Comparison of ENCODE assay signal across 8 cellular contexts in genomic region chr19:39444598-39445257, GRCh38. TPM values are rescaled to one million over a fixed set of nuclear protein-coding genes. Genes with fewer than 3 reads are reported as not detected.
DNase-seq lines count a peak whose midpoint lies in the region; ATAC-seq, FAIRE-seq and TF ChIP-seq lines count a peak whose summit lies in the region.

No MANE protein-coding gene starts in this region.

- DNase-seq in A673 (ENCODE audit: low spot score) (no peak), brain microvascular endothelial cell (no peak), HepG2 (ENCODE audit: low spot score) (no peak), type B pancreatic cell (ENCODE audit: extremely low spot score, unreplicated experiment) (no peak)

- CTCF ChIA-PET in A673 (lab: Charles Lee) (interaction anchor here (1.1 kb wide), 1 partner anchor 55 kb away, joined by 4 read pairs; no protein-coding TSS in a partner anchor), HepG2 (lab: Yijun Ruan, JAX; ENCODE audit: low intra/inter-chr PET ratio, low total read pairs) (no interaction called here)

- H3K27ac ChIP-seq in A673 (ENCODE audit: low read depth, low read length, poor library complexity, severe bottlenecking) = peak overlapping the region; percentile 88
- peak overlapping the region; percentile 93 for H3K27ac ChIP-seq in HUES48 (ENCODE audit: low read depth, low read length)
- peak overlapping the region; percentile 96 for H3K27ac ChIP-seq in brain microvascular endothelial cell
- peak overlapping the region; percentile 91 for H3K27ac ChIP-seq in HepG2 (ENCODE audit: extremely low read length, insufficient read depth, low read length)

- no peak for TF ChIP-seq POLR2A in HepG2 (IDR thresholded peaks at IDR 0.05; ENCODE audit: insufficient read depth in 1 of 2, low read depth in 2 of 2, low read length in 2 of 2)

- no peak for TF ChIP-seq EP300 in HepG2 (IDR thresholded peaks at IDR 0.05; ENCODE audit: low read depth in 2 of 2, low read length in 2 of 2)
- no peak for TF ChIP-seq EP300 in HepG2 (CRISPR knock-in tag; IDR thresholded peaks at IDR 0.05; ENCODE audit: borderline replicate concordance)

- H3K36me3 ChIP-seq in A673 (ENCODE audit: insufficient read depth, low read length, poor library complexity, severe bottlenecking) (peaks cover 4% of the 10 kb centered on the region), HUES48 (ENCODE audit: control insufficient read depth, insufficient read depth, low read length) (peaks cover 23% of the 10 kb centered on the region), brain microvascular endothelial cell (replicated peaks) (peaks cover 6% of the 10 kb centered on the region), HepG2 (replicated peaks in 1 of 2; ENCODE audit: control insufficient read depth in 1 of 2, insufficient read depth in 2 of 2, low read length in 2 of 2) (peaks cover 3 to 12% of the 10 kb centered on the region in 2 experiments; a peak in 3 of 5 replicates)

- peaks cover 51% of the 10 kb centered on the region for H3K79me2 ChIP-seq in HepG2 (ENCODE audit: insufficient read depth, low read length)

- no peaks in the 10 kb centered on the region for H3K9me3 Mint-ChIP-seq in type B pancreatic cell

- H3K4me3 ChIP-seq in A673 (ENCODE audit: low read depth, low read length, poor library complexity, severe bottlenecking) (peak overlapping the region; percentile 98), HUES48 (ENCODE audit: low read depth, low read length) (peak overlapping the region; percentile 95), brain microvascular endothelial cell (ENCODE audit: low read depth, low read length) (peak overlapping the region; percentile 99), HepG2 (replicated peaks in 1 of 3; ENCODE audit: insufficient read depth in 1 of 3, low read depth in 2 of 3, low read length in 3 of 3) (peak overlapping the region; percentile 81 to 98 (median 94))

- peaks cover 35% of the 10 kb centered on the region for H3K4me1 Mint-ChIP-seq in type B pancreatic cell (ENCODE audit: unreplicated experiment)

- no peaks in the 10 kb centered on the region for H3K9me3 ChIP-seq in A673 (ENCODE audit: low read depth, low read length, poor library complexity, severe bottlenecking)
- no peaks in the 10 kb centered on the region for H3K9me3 ChIP-seq in HUES48 (ENCODE audit: control insufficient read depth, insufficient read depth, low read length)
- no peaks in the 10 kb centered on the region for H3K9me3 ChIP-seq in HepG2 (ENCODE audit: low read length)

- peak overlapping the region; percentile 90 for H3K9ac ChIP-seq in HUES48 (ENCODE audit: low read depth, low read length)
- peak overlapping the region; percentile 93 for H3K9ac ChIP-seq in HepG2 (ENCODE audit: insufficient read depth, low read depth, low read length)

- TSS peak; percentile 95 for BruUV-seq in A673 (replicated peaks; lab: Mats Ljungman, UMichigan)
- BruUV-seq in HepG2 (replicated peaks; lab: Mats Ljungman, UMichigan) = TSS peak; percentile 97

- peaks cover 10% of the 10 kb centered on the region for H3K4me1 ChIP-seq in A673 (ENCODE audit: insufficient read depth, low read length, poor library complexity, severe bottlenecking)
- H3K4me1 ChIP-seq in HUES48 (ENCODE audit: control insufficient read depth, insufficient read depth, low read length) = no peaks in the 10 kb centered on the region
- peaks cover 47% of the 10 kb centered on the region for H3K4me1 ChIP-seq in HepG2 (ENCODE audit: insufficient read depth, low read length)

- in situ Hi-C loops in brain microvascular endothelial cell (cut with HindIII; ENCODE audit: low pct_ligation_motif_present, low sequenced_read_pairs) (no loop called here), HepG2 (cut with HindIII; ENCODE audit: extremely low pct_ligation_motif_present, low pct_unique_long_range_greater_than_20kb) (no loop called here)

- POLR2A ChIA-PET in A673 (lab: Charles Lee; ENCODE audit: low non-redundant PET) = interaction anchor here (1.0 kb wide), 1 partner anchor 9 kb away, joined by 9 read pairs; the partner anchor contains the start of gene RPS16
- POLR2A ChIA-PET in HepG2 (lab: Yijun Ruan, JAX) = interaction anchor here (0.6 to 2.8 kb wide), 12 partner anchors 9 to 88 kb away, joined by 3 to 78 read pairs (median 6); partner anchors contain the start of genes EID2B, MED29, PAF1 and RPS16

- TF ChIP-seq RAD21 in HepG2 (CRISPR knock-in tag; IDR thresholded peaks at IDR 0.05) = no peak

- H3K27me3 Mint-ChIP-seq in type B pancreatic cell = no peaks in the 10 kb centered on the region

- TF ChIP-seq CTCF in A673 (conservative IDR thresholded peaks at IDR 0.05; ENCODE audit: low read depth, low read length) (no peak), brain microvascular endothelial cell (IDR thresholded peaks at IDR 0.05; ENCODE audit: low read depth, low read length, missing control alignments) (no peak), HepG2 (CRISPR knock-in tag; IDR thresholded peaks at IDR 0.05) (no peak), type B pancreatic cell (conservative IDR thresholded peaks at IDR 0.05) (no peak)

- peak overlapping the region; percentile 99 for H3K4me3 Mint-ChIP-seq in type B pancreatic cell

- H3K4me2 ChIP-seq in HepG2 (ENCODE audit: low read depth, low read length) = peak overlapping the region; percentile 85

- H3K27me3 ChIP-seq in A673 (replicated peaks; ENCODE audit: insufficient read depth, low read depth, low read length, poor library complexity) (no peaks in the 10 kb centered on the region), HUES48 (ENCODE audit: control insufficient read depth, insufficient read depth, low read length) (no peaks in the 10 kb centered on the region), brain microvascular endothelial cell (replicated peaks) (no peaks in the 10 kb centered on the region), HepG2 (ENCODE audit: control insufficient read depth in 1 of 2, insufficient read depth in 2 of 2, low read length in 2 of 2) (peaks cover 0 to 3% of the 10 kb centered on the region in 2 experiments; a peak in 2 of 5 replicates)

- peak overlapping the region; percentile 98 for H3K27ac Mint-ChIP-seq in type B pancreatic cell

- no peak overlapping the region for H2AFZ ChIP-seq in HepG2 (ENCODE audit: low read length)

- ATAC-seq in HepG2 (peak; percentile 8; the same call in 2 of the 3 replicates), GM21576 (IDR thresholded peaks at IDR 0.05; ENCODE audit: unreplicated experiment) (no peak), HG03175 (IDR thresholded peaks at IDR 0.05; ENCODE audit: unreplicated experiment) (no peak), GM21390 (IDR thresholded peaks at IDR 0.05; ENCODE audit: unreplicated experiment) (no peak)

- FAIRE-seq in HepG2 (lab: Jason Lieb, UNC) = no peak

- H4K20me1 ChIP-seq in HepG2 (ENCODE audit: insufficient read depth, low read length) = 0 out of 2 replicates have a peak, but pooled peaks cover 3% of the 10 kb centered on the region

- peaks cover 15% of the 10 kb centered on the region for H3K36me3 Mint-ChIP-seq in type B pancreatic cell

- under 1% methylated on average over 20 of the region's 20 CpGs for WGBS in HepG2 (ENCODE audit: low lambda C conversion rate)

- intact Hi-C loops in A673 (cut with micrococcal nuclease; ENCODE audit: unreplicated experiment) (no loop called here), HepG2 (cut with micrococcal nuclease; ENCODE audit: unreplicated experiment) (no loop called here)

RNA-seq across cellular contexts. Expression of gene SUPT5H, which starts 0.7 kb away (rescaled TPM):
- total RNA-seq in A673 (2021) (160 and 169 TPM in 2 replicates), HepG2 (2016; rRNA removed; fragmentation: Illumina TruSeq; extraction: Trizol) (34.9 and 48.2 TPM in 2 replicates), type B pancreatic cell (ENCODE audit: low replicate concordance) (142 and 144 TPM in 2 replicates)
- total RNA-seq in HepG2 (2016; cell fraction: cytosol; rRNA removed; fragmentation: Illumina TruSeq; extraction: Trizol; ENCODE audit: low read depth) = 10.1 and 10.2 TPM in 2 replicates
- total RNA-seq in HepG2 (2016; cell fraction: insoluble cytoplasmic fraction; rRNA removed; fragmentation: Illumina TruSeq; extraction: Trizol) = 31.0 and 56.4 TPM in 2 replicates
- 24.1 and 24.5 TPM in 2 replicates for total RNA-seq in HepG2 (2016; cell fraction: membrane; rRNA removed; fragmentation: Illumina TruSeq; extraction: Trizol)
- 40.8 and 47.1 TPM in 2 replicates for total RNA-seq in HepG2 (2016; cell fraction: nucleus; rRNA removed; fragmentation: Illumina TruSeq; extraction: Trizol)
- polyA plus RNA-seq in HepG2 (2011; rRNA removed) = 49.0 and 51.7 TPM in 2 replicates
- 25.7 and 31.7 TPM in 2 replicates for polyA plus RNA-seq in HepG2 (2011; cell fraction: cytosol; rRNA removed)
- 253 and 283 TPM in 2 replicates for polyA plus RNA-seq in HepG2 (2011; cell fraction: nucleus; rRNA removed)
- 67.2 and 69.5 TPM in 2 replicates for polyA plus RNA-seq in HepG2 (2012)
- 6.0 and 6.1 TPM in 2 replicates for polyA plus RNA-seq in HepG2 (2016; cell fraction: cytosol; fragmentation: Illumina TruSeq; extraction: Trizol; ENCODE audit: low read depth)
- 36.5 and 56.7 TPM in 2 replicates for polyA plus RNA-seq in HepG2 (2016; cell fraction: insoluble cytoplasmic fraction; fragmentation: Illumina TruSeq; extraction: Trizol; ENCODE audit: low read depth)
- polyA plus RNA-seq in HepG2 (2016; cell fraction: membrane; fragmentation: Illumina TruSeq; extraction: Trizol; ENCODE audit: low read depth) = 12.5 and 14.4 TPM in 2 replicates
- polyA plus RNA-seq in HepG2 (2016; cell fraction: nucleus; fragmentation: Illumina TruSeq; extraction: Trizol; ENCODE audit: insufficient read depth, low read depth) = 151 and 174 TPM in 2 replicates
- 47.0 and 62.8 TPM in 2 replicates for polyA minus RNA-seq in HepG2 (2011; rRNA and poly(A)+ RNA removed; ENCODE audit: low replicate concordance)
- polyA minus RNA-seq in HepG2 (2011; cell fraction: cytosol; rRNA and poly(A)+ RNA removed) = 24.6 and 28.9 TPM in 2 replicates
- polyA minus RNA-seq in HepG2 (2011; cell fraction: nucleus; rRNA and poly(A)+ RNA removed) = 41.6 and 42.1 TPM in 2 replicates

RNA-seq across cellular contexts. Expression of gene RPS16, which starts 9.0 kb away (rescaled TPM):
- 1,898 and 1,963 TPM in 2 replicates for total RNA-seq in A673 (2021)
- 488 and 790 TPM in 2 replicates for total RNA-seq in HepG2 (2016; rRNA removed; fragmentation: Illumina TruSeq; extraction: Trizol)
- 875 and 1,100 TPM in 2 replicates for total RNA-seq in HepG2 (2016; cell fraction: cytosol; rRNA removed; fragmentation: Illumina TruSeq; extraction: Trizol; ENCODE audit: low read depth)
- total RNA-seq in HepG2 (2016; cell fraction: insoluble cytoplasmic fraction; rRNA removed; fragmentation: Illumina TruSeq; extraction: Trizol) = 524 and 648 TPM in 2 replicates
- 1,389 and 1,434 TPM in 2 replicates for total RNA-seq in HepG2 (2016; cell fraction: membrane; rRNA removed; fragmentation: Illumina TruSeq; extraction: Trizol)
- total RNA-seq in HepG2 (2016; cell fraction: nucleus; rRNA removed; fragmentation: Illumina TruSeq; extraction: Trizol) = 216 and 289 TPM in 2 replicates
- 2,583 and 2,596 TPM in 2 replicates for polyA plus RNA-seq in HepG2 (2011; rRNA removed)
- polyA plus RNA-seq in HepG2 (2011; cell fraction: cytosol; rRNA removed) = 6,196 and 9,335 TPM in 2 replicates
- polyA plus RNA-seq in HepG2 (2011; cell fraction: nucleus; rRNA removed) = 2,074 and 2,083 TPM in 2 replicates
- 3,042 and 3,601 TPM in 2 replicates for polyA plus RNA-seq in HepG2 (2012)
- polyA plus RNA-seq in HepG2 (2016; cell fraction: cytosol; fragmentation: Illumina TruSeq; extraction: Trizol; ENCODE audit: low read depth) = 3,994 and 4,562 TPM in 2 replicates
- 2,744 and 2,812 TPM in 2 replicates for polyA plus RNA-seq in HepG2 (2016; cell fraction: insoluble cytoplasmic fraction; fragmentation: Illumina TruSeq; extraction: Trizol; ENCODE audit: low read depth)
- 5,655 and 5,989 TPM in 2 replicates for polyA plus RNA-seq in HepG2 (2016; cell fraction: membrane; fragmentation: Illumina TruSeq; extraction: Trizol; ENCODE audit: low read depth)
- 1,642 and 1,701 TPM in 2 replicates for polyA plus RNA-seq in HepG2 (2016; cell fraction: nucleus; fragmentation: Illumina TruSeq; extraction: Trizol; ENCODE audit: insufficient read depth, low read depth)
- 2,434 and 2,985 TPM in 2 replicates for polyA minus RNA-seq in HepG2 (2011; rRNA and poly(A)+ RNA removed; ENCODE audit: low replicate concordance)
- 1,333 and 1,373 TPM in 2 replicates for polyA minus RNA-seq in HepG2 (2011; cell fraction: cytosol; rRNA and poly(A)+ RNA removed)
- 311 and 415 TPM in 2 replicates for polyA minus RNA-seq in HepG2 (2011; cell fraction: nucleus; rRNA and poly(A)+ RNA removed)
- 2,174 and 2,175 TPM in 2 replicates for total RNA-seq in type B pancreatic cell (ENCODE audit: low replicate concordance)

RNA-seq across cellular contexts. Expression of gene PLEKHG2, which starts 32.3 kb away (rescaled TPM):
- 99.1 and 99.4 TPM in 2 replicates for total RNA-seq in A673 (2021)
- 3.6 and 5.2 TPM in 2 replicates for total RNA-seq in HepG2 (2016; rRNA removed; fragmentation: Illumina TruSeq; extraction: Trizol)
- 0.51 and 1.9 TPM in 2 replicates for total RNA-seq in HepG2 (2016; cell fraction: cytosol; rRNA removed; fragmentation: Illumina TruSeq; extraction: Trizol; ENCODE audit: low read depth)
- 3.1 and 4.0 TPM in 2 replicates for total RNA-seq in HepG2 (2016; cell fraction: insoluble cytoplasmic fraction; rRNA removed; fragmentation: Illumina TruSeq; extraction: Trizol)
- total RNA-seq in HepG2 (2016; cell fraction: membrane; rRNA removed; fragmentation: Illumina TruSeq; extraction: Trizol) = 2.0 and 3.5 TPM in 2 replicates
- 6.8 TPM in 2 replicates for total RNA-seq in HepG2 (2016; cell fraction: nucleus; rRNA removed; fragmentation: Illumina TruSeq; extraction: Trizol)
- polyA plus RNA-seq in HepG2 (2011; rRNA removed) = 6.8 and 7.8 TPM in 2 replicates
- polyA plus RNA-seq in HepG2 (2011; cell fraction: cytosol; rRNA removed) = 1.9 and 2.4 TPM in 2 replicates
- polyA plus RNA-seq in HepG2 (2011; cell fraction: nucleus; rRNA removed) = 30.6 and 32.3 TPM in 2 replicates
- polyA plus RNA-seq in HepG2 (2012) = 5.1 and 11.3 TPM in 2 replicates
- polyA plus RNA-seq in HepG2 (2016; cell fraction: cytosol; fragmentation: Illumina TruSeq; extraction: Trizol; ENCODE audit: low read depth) = 0.75 and 1.5 TPM in 2 replicates
- polyA plus RNA-seq in HepG2 (2016; cell fraction: insoluble cytoplasmic fraction; fragmentation: Illumina TruSeq; extraction: Trizol; ENCODE audit: low read depth) = 2.8 and 5.1 TPM in 2 replicates
- 2.6 and 3.5 TPM in 2 replicates for polyA plus RNA-seq in HepG2 (2016; cell fraction: membrane; fragmentation: Illumina TruSeq; extraction: Trizol; ENCODE audit: low read depth)
- 17.4 and 28.3 TPM in 2 replicates for polyA plus RNA-seq in HepG2 (2016; cell fraction: nucleus; fragmentation: Illumina TruSeq; extraction: Trizol; ENCODE audit: insufficient read depth, low read depth)
- polyA minus RNA-seq in HepG2 (2011; rRNA and poly(A)+ RNA removed; ENCODE audit: low replicate concordance) = 6.5 and 8.4 TPM in 2 replicates
- polyA minus RNA-seq in HepG2 (2011; cell fraction: cytosol; rRNA and poly(A)+ RNA removed) = 6.3 and 8.3 TPM in 2 replicates
- 18.9 and 20.1 TPM in 2 replicates for polyA minus RNA-seq in HepG2 (2011; cell fraction: nucleus; rRNA and poly(A)+ RNA removed)
- total RNA-seq in type B pancreatic cell (ENCODE audit: low replicate concordance) = 32.9 and 86.7 TPM in 2 replicates

RNA-seq across cellular contexts. Expression of gene TIMM50, which starts 35.9 kb away (rescaled TPM):
- total RNA-seq in A673 (2021) (165 and 174 TPM in 2 replicates), HepG2 (2016; rRNA removed; fragmentation: Illumina TruSeq; extraction: Trizol) (89.1 and 91.1 TPM in 2 replicates), type B pancreatic cell (ENCODE audit: low replicate concordance) (63.6 and 82.2 TPM in 2 replicates)
- 37.5 and 47.3 TPM in 2 replicates for total RNA-seq in HepG2 (2016; cell fraction: cytosol; rRNA removed; fragmentation: Illumina TruSeq; extraction: Trizol; ENCODE audit: low read depth)
- total RNA-seq in HepG2 (2016; cell fraction: insoluble cytoplasmic fraction; rRNA removed; fragmentation: Illumina TruSeq; extraction: Trizol) = 85.4 and 88.5 TPM in 2 replicates
- total RNA-seq in HepG2 (2016; cell fraction: membrane; rRNA removed; fragmentation: Illumina TruSeq; extraction: Trizol) = 43.0 and 47.2 TPM in 2 replicates
- 57.0 and 65.5 TPM in 2 replicates for total RNA-seq in HepG2 (2016; cell fraction: nucleus; rRNA removed; fragmentation: Illumina TruSeq; extraction: Trizol)
- 90.0 and 92.5 TPM in 2 replicates for polyA plus RNA-seq in HepG2 (2011; rRNA removed)
- 85.2 and 108 TPM in 2 replicates for polyA plus RNA-seq in HepG2 (2011; cell fraction: cytosol; rRNA removed)
- polyA plus RNA-seq in HepG2 (2011; cell fraction: nucleus; rRNA removed) = 135 and 143 TPM in 2 replicates
- 65.0 and 84.2 TPM in 2 replicates for polyA plus RNA-seq in HepG2 (2012)
- polyA plus RNA-seq in HepG2 (2016; cell fraction: cytosol; fragmentation: Illumina TruSeq; extraction: Trizol; ENCODE audit: low read depth) = 41.8 and 47.0 TPM in 2 replicates
- 88.6 and 92.5 TPM in 2 replicates for polyA plus RNA-seq in HepG2 (2016; cell fraction: insoluble cytoplasmic fraction; fragmentation: Illumina TruSeq; extraction: Trizol; ENCODE audit: low read depth)
- polyA plus RNA-seq in HepG2 (2016; cell fraction: membrane; fragmentation: Illumina TruSeq; extraction: Trizol; ENCODE audit: low read depth) = 38.0 and 40.4 TPM in 2 replicates
- 111 and 123 TPM in 2 replicates for polyA plus RNA-seq in HepG2 (2016; cell fraction: nucleus; fragmentation: Illumina TruSeq; extraction: Trizol; ENCODE audit: insufficient read depth, low read depth)
- 121 and 194 TPM in 2 replicates for polyA minus RNA-seq in HepG2 (2011; rRNA and poly(A)+ RNA removed; ENCODE audit: low replicate concordance)
- 41.5 and 44.7 TPM in 2 replicates for polyA minus RNA-seq in HepG2 (2011; cell fraction: cytosol; rRNA and poly(A)+ RNA removed)
- polyA minus RNA-seq in HepG2 (2011; cell fraction: nucleus; rRNA and poly(A)+ RNA removed) = 42.4 and 52.5 TPM in 2 replicates

RNA-seq across cellular contexts. Expression of gene ZFP36, which starts 38.1 kb away (rescaled TPM):
- total RNA-seq in A673 (2021) = 7.1 and 8.1 TPM in 2 replicates
- total RNA-seq in HepG2 (2016; rRNA removed; fragmentation: Illumina TruSeq; extraction: Trizol) = 0.81 and 1.7 TPM in 2 replicates
- 1.2 and 1.4 TPM in 2 replicates for total RNA-seq in HepG2 (2016; cell fraction: cytosol; rRNA removed; fragmentation: Illumina TruSeq; extraction: Trizol; ENCODE audit: low read depth)
- 0.52 and 1.3 TPM in 2 replicates for total RNA-seq in HepG2 (2016; cell fraction: insoluble cytoplasmic fraction; rRNA removed; fragmentation: Illumina TruSeq; extraction: Trizol)
- 1.9 and 2.1 TPM in 2 replicates for total RNA-seq in HepG2 (2016; cell fraction: membrane; rRNA removed; fragmentation: Illumina TruSeq; extraction: Trizol)
- total RNA-seq in HepG2 (2016; cell fraction: nucleus; rRNA removed; fragmentation: Illumina TruSeq; extraction: Trizol) = 1.1 and 2.6 TPM in 2 replicates
- polyA plus RNA-seq in HepG2 (2011; rRNA removed) = 1.4 and 2.1 TPM in 2 replicates
- 2.1 TPM in 2 replicates for polyA plus RNA-seq in HepG2 (2011; cell fraction: cytosol; rRNA removed)
- polyA plus RNA-seq in HepG2 (2011; cell fraction: nucleus; rRNA removed) = 10.8 and 12.7 TPM in 2 replicates
- 9.4 and 10.6 TPM in 2 replicates for polyA plus RNA-seq in HepG2 (2012)
- 1.1 and 1.3 TPM in 2 replicates for polyA plus RNA-seq in HepG2 (2016; cell fraction: cytosol; fragmentation: Illumina TruSeq; extraction: Trizol; ENCODE audit: low read depth)
- 2.3 and 4.1 TPM in 2 replicates for polyA plus RNA-seq in HepG2 (2016; cell fraction: insoluble cytoplasmic fraction; fragmentation: Illumina TruSeq; extraction: Trizol; ENCODE audit: low read depth)
- polyA plus RNA-seq in HepG2 (2016; cell fraction: membrane; fragmentation: Illumina TruSeq; extraction: Trizol; ENCODE audit: low read depth) = 1.9 and 2.8 TPM in 2 replicates
- 6.2 and 8.4 TPM in 2 replicates for polyA plus RNA-seq in HepG2 (2016; cell fraction: nucleus; fragmentation: Illumina TruSeq; extraction: Trizol; ENCODE audit: insufficient read depth, low read depth)
- 4.1 and 5.5 TPM in 2 replicates for polyA minus RNA-seq in HepG2 (2011; rRNA and poly(A)+ RNA removed; ENCODE audit: low replicate concordance)
- 7.8 and 9.2 TPM in 2 replicates for polyA minus RNA-seq in HepG2 (2011; cell fraction: cytosol; rRNA and poly(A)+ RNA removed)
- polyA minus RNA-seq in HepG2 (2011; cell fraction: nucleus; rRNA and poly(A)+ RNA removed) = 4.1 and 6.0 TPM in 2 replicates
- 36.0 and 101 TPM in 2 replicates for total RNA-seq in type B pancreatic cell (ENCODE audit: low replicate concordance)
